In genomic region chr1:150477320-150477719, GRCh38 we compare ENCODE assay signal across 1 cellular context.
TF ChIP-seq lines count a peak whose summit lies in the region.

No MANE protein-coding gene starts in this region.

TF ChIP-seq in IMR-90, 13 proteins besides CTCF, POLR2A, EP300 and RAD21:
- TF ChIP-seq BHLHE40 (IDR thresholded peaks at IDR 0.05; ENCODE audit: low read depth, low read length) (no peak), CEBPB (IDR thresholded peaks at IDR 0.05; ENCODE audit: low read depth, low read length) (no peak), SMC3 (IDR thresholded peaks at IDR 0.05; ENCODE audit: low read depth, low read length) (no peak), RFX5 (IDR thresholded peaks at IDR 0.05; ENCODE audit: low read depth, low read length) (no peak), RCOR1 (IDR thresholded peaks at IDR 0.05; ENCODE audit: insufficient replicate concordance, low read length) (no peak), MAZ (IDR thresholded peaks at IDR 0.05; ENCODE audit: borderline replicate concordance, low read depth, low read length) (no peak), USF2 (IDR thresholded peaks at IDR 0.05; ENCODE audit: low read depth, low read length) (no peak), FOS (IDR thresholded peaks at IDR 0.05; ENCODE audit: low read depth, low read length) (no peak), MAFK (IDR thresholded peaks at IDR 0.05; ENCODE audit: low read depth, low read length) (no peak), ELK1 (IDR thresholded peaks at IDR 0.05; ENCODE audit: borderline replicate concordance, low read depth, low read length) (no peak), CHD1 (IDR thresholded peaks at IDR 0.05; ENCODE audit: low read depth, low read length) (no peak), MXI1 (IDR thresholded peaks at IDR 0.05; ENCODE audit: borderline replicate concordance, low read depth, low read length) (no peak), NFE2L2 (IDR thresholded peaks at IDR 0.05; ENCODE audit: low read depth, low read length) (no peak)
